34 cellular contexts compared by ENCODE assay signal in genomic region chr12:15000575-15000974, GRCh38. TPM values are rescaled to one million over a fixed set of nuclear protein-coding genes. Genes with fewer than 3 reads are reported as not detected.
"Had no signal": no experiment of that assay in that cellular context is flagged by ENCODE, and none has a peak within 500 bp of the region (broad histone marks: within the 10 kb centered on the region; RNA-seq: fewer than 3 reads in every experiment).

No MANE protein-coding gene starts in this region.

- H3K36me3 Mint-ChIP-seq: activated naive CD4-positive, alpha-beta T cell treated with anti-CD3 and anti-CD28 coated beads, Interleukin-2, amount 50 U/mL, for 24 hours; activated naive CD8-positive, alpha-beta T cell treated with anti-CD3 and anti-CD28 coated beads, Interleukin-2, amount 10 ng/mL, durations not matched to agents 7 days and 5 days; IgD-negative memory B cell; T-cell had no signal

- H3K4me3 ChIP-seq: ascending aorta, cardiac muscle cell, MG63, SJCRH30, SK-N-MC had no signal

- H3K27ac ChIP-seq: ascending aorta, SK-N-MC had no signal

- H3K9me3 ChIP-seq: ascending aorta, MG63, SJCRH30 had no signal

- H3K9me3 Mint-ChIP-seq: activated CD4-positive, alpha-beta T cell treated with anti-CD3 and anti-CD28 coated beads, Interleukin-2, amount 10 ng/mL, durations not matched to agents 24 days and 14 days; activated naive CD4-positive, alpha-beta T cell treated with anti-CD3 and anti-CD28 coated beads, Interleukin-2, amount 50 U/mL, for 24 hours; activated naive CD8-positive, alpha-beta T cell treated with anti-CD3 and anti-CD28 coated beads, Interleukin-2, amount 10 ng/mL, durations not matched to agents 7 days and 5 days; activated T-cell treated with anti-CD3 and anti-CD28 coated beads, Interleukin-2, amount 50 U/mL, for 24 hours; activated T-helper 2 cell treated with anti-CD3 and anti-CD28 coated beads, Interferon-gamma antibody, Interleukin-2, Interleukin-4, amounts not matched to agents 10 μg/mL and 5 μg/mL and 100 μg/mL, durations not matched to agents 14 hours and 24 hours and 36 hours; IgD-negative memory B cell; T-cell had no signal

- H3K27ac Mint-ChIP-seq: activated CD4-positive, alpha-beta T cell treated with anti-CD3 and anti-CD28 coated beads, Interleukin-2, amount 10 ng/mL, durations not matched to agents 24 days and 14 days; activated CD8-positive, alpha-beta T cell treated with anti-CD3 and anti-CD28 coated beads, Interleukin-2, amount 10 ng/mL, durations not matched to agents 7 days and 5 days; activated naive CD4-positive, alpha-beta T cell treated with anti-CD3 and anti-CD28 coated beads, Interleukin-2, amount 50 U/mL, for 24 hours; activated naive CD8-positive, alpha-beta T cell treated with anti-CD3 and anti-CD28 coated beads, Interleukin-2, amount 10 ng/mL, durations not matched to agents 7 days and 5 days; activated T-cell treated with anti-CD3 and anti-CD28 coated beads, Interleukin-2, amount 50 U/mL, for 24 hours; activated T-helper 2 cell treated with anti-CD3 and anti-CD28 coated beads, Interferon-gamma antibody, Interleukin-2, Interleukin-4, amounts not matched to agents 10 μg/mL and 5 μg/mL and 100 μg/mL, durations not matched to agents 14 hours and 24 hours and 36 hours; IgD-negative memory B cell; T-cell had no signal

- H3K4me3 Mint-ChIP-seq: activated CD4-positive, alpha-beta T cell treated with anti-CD3 and anti-CD28 coated beads, Interleukin-2, amount 10 ng/mL, durations not matched to agents 24 days and 14 days; activated CD8-positive, alpha-beta T cell treated with anti-CD3 and anti-CD28 coated beads, Interleukin-2, amount 10 ng/mL, durations not matched to agents 7 days and 5 days; activated naive CD4-positive, alpha-beta T cell treated with anti-CD3 and anti-CD28 coated beads, Interleukin-2, amount 50 U/mL, for 24 hours; activated naive CD8-positive, alpha-beta T cell treated with anti-CD3 and anti-CD28 coated beads, Interleukin-2, amount 10 ng/mL, durations not matched to agents 7 days and 5 days; activated T-cell treated with anti-CD3 and anti-CD28 coated beads, Interleukin-2, amount 50 U/mL, for 24 hours; IgD-negative memory B cell; T-cell had no signal

- H3K36me3 ChIP-seq: ascending aorta, cardiac muscle cell, MG63, SJCRH30 had no signal

- H3K27me3 ChIP-seq: ascending aorta, cardiac muscle cell, SJCRH30 had no signal

- ATAC-seq: activated CD8-positive, alpha-beta T cell treated with anti-CD3 and anti-CD28 coated beads, Interleukin-2, amount 10 ng/mL, durations not matched to agents 7 days and 5 days; Panc1; T-cell had no signal

- DNase-seq: activated CD4-positive, alpha-beta T cell treated with anti-CD3 and anti-CD28 coated beads, Interleukin-2, amount 10 ng/mL, durations not matched to agents 24 days and 14 days; activated CD4-positive, alpha-beta T cell treated with anti-CD3 and anti-CD28 coated beads, Interleukin-2, amount 50 U/mL, for 48 hours; activated CD8-positive, alpha-beta T cell treated with anti-CD3 and anti-CD28 coated beads, Interleukin-2, amount 10 ng/mL, durations not matched to agents 7 days and 5 days; activated gamma-delta T cell; activated naive CD4-positive, alpha-beta T cell treated with Interleukin-2 at 50 U/mL for 16 hours; activated naive CD8-positive, alpha-beta T cell treated with anti-CD3 and anti-CD28 coated beads, Interleukin-2, amount 10 ng/mL, durations not matched to agents 7 days and 5 days; activated T-cell treated with anti-CD3 and anti-CD28 coated beads, Interleukin-2, amount 50 U/mL, for 24 hours; amygdala; Kasumi-1; KBM-7; MG63; NCI-H1048; NCI-H1105 treated with DMSO at 0.1 percent for 48 hours; NCI-H1436; NCI-H1694; NCI-H1930; NCI-H2081 treated with DMSO at 0.1 percent for 48 hours; NCI-H345; NCI-H524 treated with DMSO at 0.1 percent for 48 hours; SHP77; T-cell; T-helper 2 cell; T-helper 9 cell had no signal

RNA-seq across cellular contexts. Expression of gene PDE6H, which starts 27.7 kb away (rescaled TPM):
- total RNA-seq: activated CD4-positive, alpha-beta T cell treated with anti-CD3 and anti-CD28 coated beads, Interleukin-2, amount 10 ng/mL, durations not matched to agents 24 days and 14 days; activated naive CD8-positive, alpha-beta T cell treated with anti-CD3 and anti-CD28 coated beads, Interleukin-2, amount 10 ng/mL, durations not matched to agents 7 days and 5 days; activated T-helper 2 cell treated with anti-CD3 and anti-CD28 coated beads, Interferon-gamma antibody, Interleukin-2, Interleukin-4, amounts not matched to agents 10 μg/mL and 5 μg/mL and 100 μg/mL, durations not matched to agents 14 hours and 24 hours and 36 hours; ascending aorta; cardiac muscle cell; NCI-H460; RPMI7951; SJCRH30; T-cell had no signal
- polyA plus RNA-seq: adipose tissue, cardiac muscle cell, IgD-negative memory B cell had no signal

RNA-seq across cellular contexts. Expression of gene ARHGDIB, which starts 39.2 kb away (rescaled TPM):
- total RNA-seq: NCI-H460 had no signal
